In the genomic region with DNA sequence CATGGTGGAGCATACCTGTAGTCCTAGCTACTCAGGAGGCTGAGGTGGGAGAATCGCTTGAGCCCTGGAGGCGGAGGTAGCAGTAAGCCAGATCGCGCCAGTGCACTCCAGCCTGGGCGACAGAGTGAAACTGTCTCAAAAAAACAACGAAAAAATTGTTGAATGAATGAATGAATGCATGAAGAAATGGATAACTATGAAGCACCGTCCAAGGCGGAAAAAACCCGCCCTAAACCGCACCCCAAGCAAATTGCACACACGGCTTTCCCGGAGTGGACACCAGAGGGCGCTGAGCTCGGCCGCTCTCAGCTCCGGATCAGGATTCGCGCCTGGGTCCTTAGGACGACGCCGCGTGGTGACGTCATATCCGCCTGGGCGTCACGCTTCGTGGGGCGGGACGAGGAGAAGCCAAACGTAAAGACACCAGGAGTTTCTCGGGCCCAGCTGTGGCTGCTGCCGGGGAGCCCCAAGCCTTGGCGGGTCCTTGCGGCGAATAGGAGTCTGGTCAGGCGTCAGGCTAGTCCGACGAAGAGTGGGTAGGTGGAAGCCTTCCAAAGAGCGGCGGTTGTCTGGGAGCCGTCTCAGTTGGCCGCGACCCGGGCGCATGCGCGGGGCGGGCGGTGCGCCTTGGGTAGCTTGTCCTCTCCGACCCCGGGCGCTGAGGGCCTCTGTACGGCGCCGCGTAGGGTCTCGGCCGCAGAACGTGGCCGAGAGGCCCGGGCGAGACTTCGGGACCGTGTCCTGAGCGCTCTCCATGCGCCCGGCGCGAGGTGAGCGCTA, we compare ENCODE assay signal across 8 cellular contexts. TPM values are rescaled to one million over a fixed set of nuclear protein-coding genes. Genes with fewer than 3 reads are reported as not detected.
DNase-seq lines count a peak whose midpoint lies in the region; ATAC-seq lines count a peak whose summit lies in the region.

A gene (plus strand): TSS at position 639 of the 780 bp plus-strand sequence. CDS start 11,094 bp downstream, outside the sequence.
A gene (plus strand): TSS at position 364 of the 780 bp plus-strand sequence. CDS start 4,085 bp downstream, outside the sequence.

- H3K27me3 Mint-ChIP-seq in CD4-positive, CD25-positive, alpha-beta regulatory T cell = peaks cover 30% of the 10 kb centered on the region

- peak within 1 kb of the TSS; percentile 96 to 99 (median 98) for H3K4me3 Mint-ChIP-seq in CD4-positive, CD25-positive, alpha-beta regulatory T cell

- peaks cover 4% of the 10 kb centered on the region for H3K36me3 ChIP-seq in CD4-positive, CD25-positive, alpha-beta regulatory T cell (ENCODE audit: control insufficient read depth, insufficient read depth, low read length)

- peaks cover 11 to 53% (median 25%) of the 10 kb centered on the region in 4 donors for H3K4me1 Mint-ChIP-seq in CD4-positive, CD25-positive, alpha-beta regulatory T cell

- peak; percentile 90 to 94 for ATAC-seq in CD4-positive, CD25-positive, alpha-beta regulatory T cell (ENCODE audit: low read depth in 2 of 2)
- ATAC-seq in GM19372 (IDR thresholded peaks at IDR 0.05; ENCODE audit: low read depth, unreplicated experiment) = peak; percentile 87
- ATAC-seq in HG03558 (IDR thresholded peaks at IDR 0.05; ENCODE audit: extremely low read depth, unreplicated experiment) = peak; percentile 67
- peak; percentile 91 for ATAC-seq in left lobe of liver

- peak within 1 kb of the TSS; percentile 97 to 100 (median 99) for H3K27ac Mint-ChIP-seq in CD4-positive, CD25-positive, alpha-beta regulatory T cell

- peaks cover 0 to 3% (median 1%) of the 10 kb centered on the region in 7 donors for H3K9me3 Mint-ChIP-seq in CD4-positive, CD25-positive, alpha-beta regulatory T cell

- peak within 1 kb of the TSS; percentile 96 for H3K4me3 ChIP-seq in CD4-positive, CD25-positive, alpha-beta regulatory T cell (ENCODE audit: low read depth, low read length)

- peak; percentile 96 to 99 (median 99) for DNase-seq in CD4-positive, CD25-positive, alpha-beta regulatory T cell
- DNase-seq in NCI-H748 (lab: John Stamatoyannopoulos, UW; ENCODE audit: unreplicated experiment) (peak; percentile 93), dedifferentiated amniotic fluid mesenchymal stem cell (ENCODE audit: extremely low spot score) (peak; percentile 96), left lobe of liver (ENCODE audit: low spot score) (peak; percentile 98)
- DNase-seq in activated CD4-positive, alpha-beta T cell treated with anti-CD3 and anti-CD28 coated beads, Interleukin-2, amount 50 U/mL, for 24 hours (ENCODE audit: low read depth in 1 of 2, low spot score in 1 of 2) = peak; percentile 98 to 99
- peak; percentile 97 for DNase-seq in stimulated activated CD4-positive, alpha-beta T cell treated with anti-CD3 and anti-CD28 coated beads, Interleukin-2, amount 100 ng/mL, for 4 hours (ENCODE audit: low read depth)

- H3K27ac ChIP-seq in CD4-positive, CD25-positive, alpha-beta regulatory T cell (ENCODE audit: insufficient read depth, low read length, poor library complexity, severe bottlenecking) = peak within 1 kb of the TSS; percentile 97

- H3K4me1 ChIP-seq in CD4-positive, CD25-positive, alpha-beta regulatory T cell (ENCODE audit: control insufficient read depth, insufficient read depth, low read length, poor library complexity, severe bottlenecking) = peaks cover 29% of the 10 kb centered on the region

- H3K9me3 ChIP-seq in CD4-positive, CD25-positive, alpha-beta regulatory T cell (ENCODE audit: control insufficient read depth in 2 of 2, low read length in 2 of 2) = peaks cover 9% of the 10 kb centered on the region in 2 experiments

- peaks cover 7% of the 10 kb centered on the region for H3K36me3 Mint-ChIP-seq in CD4-positive, CD25-positive, alpha-beta regulatory T cell

- H3K27me3 ChIP-seq in CD4-positive, CD25-positive, alpha-beta regulatory T cell (ENCODE audit: control insufficient read depth, insufficient read depth, low read length) = peaks cover 8% of the 10 kb centered on the region

RNA-seq across cellular contexts. Expression of the first gene that starts in this region (rescaled TPM):
- total RNA-seq in CD4-positive, CD25-positive, alpha-beta regulatory T cell = 9.7 TPM
- 10 to 100 TPM; 14.6 to 29.5 (median 22.9) TPM for polyA plus RNA-seq in CD4-positive, CD25-positive, alpha-beta regulatory T cell
- 6.8 TPM for total RNA-seq in left lobe of liver

RNA-seq across cellular contexts. Expression of the second gene that starts in this region (rescaled TPM):
- 14.3 TPM for total RNA-seq in CD4-positive, CD25-positive, alpha-beta regulatory T cell
- polyA plus RNA-seq in CD4-positive, CD25-positive, alpha-beta regulatory T cell = 1 to 10 TPM; 5.7 to 7.1 (median 6.8) TPM
- 9.7 TPM for total RNA-seq in left lobe of liver

Comparison
In these comparisons a context has a peak if more than half of its experiments do, and no peak if none do; other contexts are left out.
1. Peak in every context shown above with its lines: DNase-seq, ATAC-seq, H3K4me3 ChIP-seq and H3K27ac ChIP-seq.